27 cellular contexts compared by ENCODE assay signal in genomic region chr6:90268178-90268577, GRCh38. TPM values are rescaled to one million over a fixed set of nuclear protein-coding genes. Genes with fewer than 3 reads are reported as not detected.
DNase-seq lines count a peak whose midpoint lies in the region; ATAC-seq and TF ChIP-seq lines count a peak whose summit lies in the region.
"Had no signal": no experiment of that assay in that cellular context is flagged by ENCODE, and none has a peak within 500 bp of the region (broad histone marks: within the 10 kb centered on the region; RNA-seq: fewer than 3 reads in every experiment).

No MANE protein-coding gene starts in this region.

- ATAC-seq in DND-41 (ENCODE audit: insufficient read depth, low read depth) (no peak), T-helper 17 cell (no peak), naive B cell (ENCODE audit: low read depth in 2 of 2) (peak; percentile 15 to 22)
- ATAC-seq: esophagus mucosa, GM12878, K562 had no signal

- H3K79me2 ChIP-seq in DND-41 (ENCODE audit: insufficient read depth, low read length) (no peaks in the 10 kb centered on the region), neural progenitor cell (ENCODE audit: low read depth) (no peaks in the 10 kb centered on the region)
- H3K79me2 ChIP-seq: hepatocyte had no signal

- TF ChIP-seq CTCF in DND-41 (IDR thresholded peaks at IDR 0.05; ENCODE audit: borderline replicate concordance, extremely low read depth, low read length, poor library complexity, severe bottlenecking), result no peak
- TF ChIP-seq CTCF in neural progenitor cell (IDR thresholded peaks at IDR 0.05), result no peak
- no peak for TF ChIP-seq CTCF in uterus (IDR thresholded peaks at IDR 0.05)

- no peaks in the 10 kb centered on the region for H3F3A ChIP-seq in neural progenitor cell (ENCODE audit: low read depth)

- no peaks in the 10 kb centered on the region for H3K27me3 ChIP-seq in DND-41 (ENCODE audit: insufficient read depth, low read length, poor library complexity)
- H3K27me3 ChIP-seq in neural progenitor cell, result no peaks in the 10 kb centered on the region
- H3K27me3 ChIP-seq in uterus, result no peaks in the 10 kb centered on the region
- H3K27me3 ChIP-seq: colonic mucosa, foreskin keratinocyte, hepatocyte, suprapubic skin had no signal

- peaks cover 7% of the 10 kb centered on the region for H3K9me3 Mint-ChIP-seq in activated CD4-positive, alpha-beta T cell treated with anti-CD3 and anti-CD28 coated beads, Interleukin-2, amount 10 ng/mL, durations not matched to agents 24 days and 14 days
- H3K9me3 Mint-ChIP-seq in naive B cell (peaks cover 0 to 3% (median 0%) of the 10 kb centered on the region in 7 donors), neural progenitor cell (peaks cover 18% of the 10 kb centered on the region)

- intact Hi-C loops in activated CD4-positive, alpha-beta T cell treated with anti-CD3 and anti-CD28 coated beads, Interleukin-2, amount 10 ng/mL, durations not matched to agents 24 days and 14 days (cut with micrococcal nuclease), result no loop called here
- intact Hi-C loops in uterus (cut with DNase I; ENCODE audit: low total_unique reads), result no loop called here

- DNase-seq in activated CD4-positive, alpha-beta T cell treated with anti-CD3 and anti-CD28 coated beads, Interleukin-2, amount 10 ng/mL, durations not matched to agents 24 days and 14 days, result peak; percentile 60
- DNase-seq in activated CD4-positive, alpha-beta T cell treated with anti-CD3 and anti-CD28 coated beads for 1 hour, result no peak
- no peak for DNase-seq in DND-41
- DNase-seq in T-helper 17 cell, result no peak
- no peak for DNase-seq in naive B cell
- DNase-seq in SHP77 (lab: John Stamatoyannopoulos, UW), result no peak
- DNase-seq in neural progenitor cell (ENCODE audit: low spot score), result no peak
- DNase-seq in uterus, result no peak
- DNase-seq: activated CD8-positive, alpha-beta memory T cell treated with anti-CD3 and anti-CD28 coated beads for 24 hours; anterior cingulate cortex; Caco-2; colonic mucosa; DMS79; foreskin keratinocyte; H9; mesenchymal stem cell; NCI-H2171 treated with DMSO at 0.1 percent for 48 hours; NCI-H524 treated with DMSO at 0.1 percent for 48 hours; T-helper 9 cell; WERI-Rb-1 had no signal

- no peak overlapping the region for H3K9ac ChIP-seq in DND-41 (ENCODE audit: low read depth, low read length)
- no peak overlapping the region for H3K9ac ChIP-seq in neural progenitor cell

- H2AFZ ChIP-seq in DND-41 (ENCODE audit: low read depth, low read length) (no peak overlapping the region), neural progenitor cell (replicated peaks) (no peak overlapping the region)
- H2AFZ ChIP-seq: hepatocyte had no signal

- peaks cover 80% of the 10 kb centered on the region for H3K4me1 Mint-ChIP-seq in activated CD4-positive, alpha-beta T cell treated with anti-CD3 and anti-CD28 coated beads, Interleukin-2, amount 10 ng/mL, durations not matched to agents 24 days and 14 days
- H3K4me1 Mint-ChIP-seq in T-helper 17 cell, result peaks cover 47% of the 10 kb centered on the region
- peaks cover 58 to 88% (median 73%) of the 10 kb centered on the region in 3 donors for H3K4me1 Mint-ChIP-seq in naive B cell
- H3K4me1 Mint-ChIP-seq in neural progenitor cell, result peaks cover 2% of the 10 kb centered on the region

- no peak for TF ChIP-seq POLR2A in uterus (IDR thresholded peaks at IDR 0.05)

- H3K27ac ChIP-seq in DND-41 (ENCODE audit: low read length) (peak overlapping the region; percentile 30; the same call in 1 of the 2 replicates), neural progenitor cell (no peak overlapping the region), uterus (no peak overlapping the region)
- H3K27ac ChIP-seq: colonic mucosa, foreskin keratinocyte, hepatocyte, skin epidermis, suprapubic skin, WERI-Rb-1 had no signal

- H3K4me1 ChIP-seq in DND-41 (ENCODE audit: insufficient read depth, low read length), result peaks cover 30% of the 10 kb centered on the region
- H3K4me1 ChIP-seq in neural progenitor cell, result no peaks in the 10 kb centered on the region
- peaks cover 0 to 7% of the 10 kb centered on the region in 2 donors for H3K4me1 ChIP-seq in uterus
- H3K4me1 ChIP-seq: Caco-2, colonic mucosa, foreskin keratinocyte, suprapubic skin had no signal

- peaks cover 57% of the 10 kb centered on the region for H3K36me3 Mint-ChIP-seq in activated CD4-positive, alpha-beta T cell treated with anti-CD3 and anti-CD28 coated beads, Interleukin-2, amount 10 ng/mL, durations not matched to agents 24 days and 14 days (ENCODE audit: low read depth)
- no peaks in the 10 kb centered on the region for H3K36me3 Mint-ChIP-seq in T-helper 17 cell (ENCODE audit: low read depth)
- peaks cover 37 to 41% of the 10 kb centered on the region in 2 donors for H3K36me3 Mint-ChIP-seq in naive B cell
- peaks cover 19% of the 10 kb centered on the region for H3K36me3 Mint-ChIP-seq in neural progenitor cell

- H3K27me3 Mint-ChIP-seq in activated CD4-positive, alpha-beta T cell treated with anti-CD3 and anti-CD28 coated beads, Interleukin-2, amount 10 ng/mL, durations not matched to agents 24 days and 14 days, result no peaks in the 10 kb centered on the region
- H3K27me3 Mint-ChIP-seq in T-helper 17 cell (no peaks in the 10 kb centered on the region), naive B cell (no peaks in the 10 kb centered on the region), neural progenitor cell (ENCODE audit: insufficient read depth, low read depth) (no peaks in the 10 kb centered on the region)

- H3K36me3 ChIP-seq in DND-41 (ENCODE audit: insufficient read depth, low read length) (no peaks in the 10 kb centered on the region), neural progenitor cell (no peaks in the 10 kb centered on the region), uterus (no peaks in the 10 kb centered on the region)
- H3K36me3 ChIP-seq: colonic mucosa, suprapubic skin, WERI-Rb-1 had no signal

- H3K4me3 ChIP-seq in DND-41 (ENCODE audit: low read depth in 1 of 2, low read length in 2 of 2), result no peak overlapping the region
- no peak overlapping the region for H3K4me3 ChIP-seq in neural progenitor cell
- H3K4me3 ChIP-seq in uterus, result no peak overlapping the region
- H3K4me3 ChIP-seq: colonic mucosa, GM12878, hepatocyte, K562, skin epidermis, suprapubic skin had no signal

- H4K20me1 ChIP-seq in DND-41 (ENCODE audit: insufficient read depth, low read length) (no peaks in the 10 kb centered on the region), neural progenitor cell (ENCODE audit: low read depth) (no peaks in the 10 kb centered on the region)

- H3K9me3 ChIP-seq in DND-41 (ENCODE audit: insufficient read depth, low read length, severe bottlenecking), result no peaks in the 10 kb centered on the region
- peaks cover 3% of the 10 kb centered on the region for H3K9me3 ChIP-seq in T-helper 17 cell (ENCODE audit: control insufficient read depth, low read length, poor library complexity, severe bottlenecking)
- peaks cover 5% of the 10 kb centered on the region for H3K9me3 ChIP-seq in neural progenitor cell (ENCODE audit: low read depth)
- no peaks in the 10 kb centered on the region for H3K9me3 ChIP-seq in uterus
- H3K9me3 ChIP-seq: colonic mucosa, suprapubic skin had no signal

- H3K27ac Mint-ChIP-seq in activated CD4-positive, alpha-beta T cell treated with anti-CD3 and anti-CD28 coated beads, Interleukin-2, amount 10 ng/mL, durations not matched to agents 24 days and 14 days, result peak overlapping the region; percentile 72
- peak overlapping the region; percentile 86 for H3K27ac Mint-ChIP-seq in T-helper 17 cell
- peak overlapping the region; percentile 62 to 94 (median 84) for H3K27ac Mint-ChIP-seq in naive B cell
- no peak overlapping the region for H3K27ac Mint-ChIP-seq in neural progenitor cell
- H3K27ac Mint-ChIP-seq: H9 had no signal

- peak overlapping the region; percentile 71 for H3K4me3 Mint-ChIP-seq in activated CD4-positive, alpha-beta T cell treated with anti-CD3 and anti-CD28 coated beads, Interleukin-2, amount 10 ng/mL, durations not matched to agents 24 days and 14 days
- peak overlapping the region; percentile 56 for H3K4me3 Mint-ChIP-seq in T-helper 17 cell
- H3K4me3 Mint-ChIP-seq in naive B cell, result peak overlapping the region; percentile 25 to 83 (median 58)
- H3K4me3 Mint-ChIP-seq in neural progenitor cell, result no peak overlapping the region
- H3K4me3 Mint-ChIP-seq: H9 had no signal

- H3K4me2 ChIP-seq in DND-41 (ENCODE audit: insufficient read depth, low read length), result no peak overlapping the region
- no peak overlapping the region for H3K4me2 ChIP-seq in neural progenitor cell
- H3K4me2 ChIP-seq: hepatocyte had no signal

RNA-seq across cellular contexts. Expression of gene BACH2, which starts 28.5 kb away (rescaled TPM):
- 69.0 and 69.2 TPM in 2 replicates for total RNA-seq in activated CD4-positive, alpha-beta T cell treated with anti-CD3 and anti-CD28 coated beads, Interleukin-2, amount 10 ng/mL, durations not matched to agents 24 days and 14 days
- 10 to 100 TPM; 53.7 to 69.9 TPM for total RNA-seq in T-helper 17 cell
- polyA plus RNA-seq in naive B cell (ENCODE audit: low read depth in 6 of 6), result 100 to 1,000 TPM in 1 of 6 donors, 10 to 100 TPM in 5; 31.0 to 130 (median 78.4) TPM
- total RNA-seq in neural progenitor cell (ENCODE audit: low replicate concordance), result 3.9 and 5.3 TPM in 2 replicates
- total RNA-seq in uterus, result 10 to 100 TPM in 2 of 4 donors, 1 to 10 TPM in 2; 1.3 to 15.0 (median 9.7) TPM
- total RNA-seq: HT-29 had no signal

Comparison
In these comparisons a context has a peak if more than half of its experiments do, and no peak if none do; other contexts are left out.
1. ATAC-seq: peak in naive B cell (2 of 2); none in DND-41 (single experiment) and T-helper 17 cell (single experiment).